ENCODE assay signal across 21 cellular contexts in the genomic region with DNA sequence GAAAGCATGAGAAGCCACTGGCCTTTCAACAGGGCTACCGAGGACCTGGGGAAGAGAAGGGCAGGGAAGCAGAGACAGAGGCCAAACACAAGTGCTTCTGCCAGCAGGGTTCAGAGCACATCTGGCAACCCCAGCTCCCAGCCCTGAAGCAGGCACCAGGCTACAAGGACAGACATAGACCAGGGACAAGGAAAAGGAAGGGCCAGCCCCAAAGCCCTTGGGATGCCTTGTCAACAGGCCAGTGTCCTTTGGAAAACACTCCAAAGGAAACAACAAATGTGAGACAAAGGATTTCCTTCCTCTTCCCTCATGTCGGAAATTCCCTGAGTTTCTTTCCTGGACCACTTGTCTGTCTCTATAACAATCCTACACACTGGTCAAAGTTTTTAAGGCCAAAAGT. TPM values are rescaled to one million over a fixed set of nuclear protein-coding genes. Genes with fewer than 3 reads are reported as not detected.
A peak's percentile ranks its signal among the peaks of the same experiment; 100 is the strongest.
DNase-seq lines count a peak whose midpoint lies in the region; ATAC-seq and TF ChIP-seq lines count a peak whose summit lies in the region.
"Had no signal": no experiment of that assay in that cellular context is flagged by ENCODE, and none has a peak within 500 bp of the region (broad histone marks: within the 10 kb centered on the region; RNA-seq: fewer than 3 reads in every experiment).

No MANE protein-coding gene starts in this region.

- H3K4me3 Mint-ChIP-seq in endothelial cell (ENCODE audit: unreplicated experiment), result no peak overlapping the region
- H3K4me3 Mint-ChIP-seq in stimulated activated effector memory CD8-positive, alpha-beta T cell treated with anti-CD3 and anti-CD28 coated beads, Interleukin-12 subunit alpha, Interleukin-12 subunit beta, amount 100 ng/mL, for 72 hours, result no peak overlapping the region
- H3K4me3 Mint-ChIP-seq: CD8-positive, alpha-beta T cell; IgD-negative memory B cell had no signal

- H3K27ac Mint-ChIP-seq in endothelial cell (ENCODE audit: unreplicated experiment), result peak overlapping the region; percentile 84
- H3K27ac Mint-ChIP-seq in stimulated activated effector memory CD8-positive, alpha-beta T cell treated with anti-CD3 and anti-CD28 coated beads, Interleukin-12 subunit alpha, Interleukin-12 subunit beta, amount 100 ng/mL, for 72 hours, result peak overlapping the region; percentile 4
- H3K27ac Mint-ChIP-seq: CD8-positive, alpha-beta T cell; IgD-negative memory B cell had no signal

- H3K9me3 Mint-ChIP-seq in endothelial cell (ENCODE audit: unreplicated experiment), result no peaks in the 10 kb centered on the region
- no peaks in the 10 kb centered on the region for H3K9me3 Mint-ChIP-seq in stimulated activated effector memory CD8-positive, alpha-beta T cell treated with anti-CD3 and anti-CD28 coated beads, Interleukin-12 subunit alpha, Interleukin-12 subunit beta, amount 100 ng/mL, for 72 hours
- H3K9me3 Mint-ChIP-seq: CD8-positive, alpha-beta T cell; IgD-negative memory B cell had no signal

- intact Hi-C loops in Right ventricle myocardium inferior (cut with DNase I) (loop anchor here (5.0 kb wide), 2 partner anchors 39 to 59 kb away; a partner anchor contains a TSS), cardiac septum (cut with DNase I) (no loop called here), left ventricle myocardium superior (cut with micrococcal nuclease) (no loop called here)

- ATAC-seq in Right ventricle myocardium inferior (no peak), left ventricle myocardium superior (peak; percentile 56)
- no peak for ATAC-seq in stimulated activated effector memory CD8-positive, alpha-beta T cell treated with anti-CD3 and anti-CD28 coated beads, Interleukin-12 subunit alpha, Interleukin-12 subunit beta, amount 100 ng/mL, for 72 hours
- ATAC-seq: CD8-positive, alpha-beta T cell; PC-3 had no signal

- peaks cover 41% of the 10 kb centered on the region for H3K4me1 Mint-ChIP-seq in endothelial cell (ENCODE audit: unreplicated experiment)
- peaks cover 4% of the 10 kb centered on the region for H3K4me1 Mint-ChIP-seq in stimulated activated effector memory CD8-positive, alpha-beta T cell treated with anti-CD3 and anti-CD28 coated beads, Interleukin-12 subunit alpha, Interleukin-12 subunit beta, amount 100 ng/mL, for 72 hours

- H3K27me3 Mint-ChIP-seq in endothelial cell (ENCODE audit: unreplicated experiment), result peaks cover 4% of the 10 kb centered on the region
- H3K27me3 Mint-ChIP-seq: IgD-negative memory B cell had no signal

- DNase-seq in Right ventricle myocardium inferior (ENCODE audit: missing footprints), result peak; percentile 34
- DNase-seq in cardiac septum (ENCODE audit: low spot score), result no peak
- peak; percentile 11 for DNase-seq in endothelial cell (ENCODE audit: low spot score)
- no peak for DNase-seq in left ventricle myocardium superior
- no peak for DNase-seq in stimulated activated effector memory CD8-positive, alpha-beta T cell treated with anti-CD3 and anti-CD28 coated beads, Interleukin-12 subunit alpha, Interleukin-12 subunit beta, amount 100 ng/mL, for 72 hours (ENCODE audit: low spot score in 2 of 2)
- DNase-seq in superior temporal gyrus (ENCODE audit: extremely low spot score), result no peak
- no peak for DNase-seq in mesenteric fat pad (ENCODE audit: low spot score)
- DNase-seq in NCI-H187 treated with DMSO at 0.1 percent for 48 hours (lab: John Stamatoyannopoulos, UW), result no peak
- DNase-seq: ACHN; CD8-positive, alpha-beta T cell; NCI-H1105; NCI-H146; NCI-H2029 treated with DMSO at 0.1 percent for 48 hours; NCI-H2171 treated with DMSO at 0.1 percent for 48 hours; NCI-H446 treated with DMSO at 0.1 percent for 48 hours; NCI-H526 treated with DMSO at 0.1 percent for 48 hours; PC-3; SHP77 treated with DMSO at 0.1 percent for 48 hours had no signal

- peaks cover 5% of the 10 kb centered on the region for H3K36me3 Mint-ChIP-seq in endothelial cell (ENCODE audit: low read depth, unreplicated experiment)
- no peaks in the 10 kb centered on the region for H3K36me3 Mint-ChIP-seq in stimulated activated effector memory CD8-positive, alpha-beta T cell treated with anti-CD3 and anti-CD28 coated beads, Interleukin-12 subunit alpha, Interleukin-12 subunit beta, amount 100 ng/mL, for 72 hours
- H3K36me3 Mint-ChIP-seq: CD8-positive, alpha-beta T cell had no signal

- no peak for TF ChIP-seq CTCF in endothelial cell (IDR thresholded peaks at IDR 0.05; ENCODE audit: unreplicated experiment)

RNA-seq across cellular contexts. Expression of a gene that starts 59.2 kb away (rescaled TPM):
- total RNA-seq in Right ventricle myocardium inferior (0.70 TPM), cardiac septum (2.9 TPM), endothelial cell (ENCODE audit: unreplicated experiment) (16.9 TPM), left ventricle myocardium superior (0.67 TPM), mesenteric fat pad (0.51 TPM)
- total RNA-seq: G401, RPMI7951 had no signal

Comparison
In these comparisons a context has a peak if more than half of its experiments do, and no peak if none do; other contexts are left out.
1. DNase-seq: peak in Right ventricle myocardium inferior (single experiment) and endothelial cell (single experiment); none in cardiac septum (single experiment), left ventricle myocardium superior (single experiment), stimulated activated effector memory CD8-positive, alpha-beta T cell treated with anti-CD3 and anti-CD28 coated beads, Interleukin-12 subunit alpha, Interleukin-12 subunit beta, amount 100 ng/mL, for 72 hours (0 of 2), superior temporal gyrus (single experiment), mesenteric fat pad (single experiment) and NCI-H187 treated with DMSO at 0.1 percent for 48 hours (single experiment).